1 cellular context compared by ENCODE assay signal in genomic region chr5:111859533-111860270, GRCh38.
A peak's percentile ranks its signal among the peaks of the same experiment; 100 is the strongest.
TF ChIP-seq lines count a peak whose summit lies in the region.

No MANE protein-coding gene starts in this region.

TF ChIP-seq in HEK293, 187 proteins besides CTCF, POLR2A, EP300 and RAD21 (continued from another document):
- TF ChIP-seq, protein P1, sequence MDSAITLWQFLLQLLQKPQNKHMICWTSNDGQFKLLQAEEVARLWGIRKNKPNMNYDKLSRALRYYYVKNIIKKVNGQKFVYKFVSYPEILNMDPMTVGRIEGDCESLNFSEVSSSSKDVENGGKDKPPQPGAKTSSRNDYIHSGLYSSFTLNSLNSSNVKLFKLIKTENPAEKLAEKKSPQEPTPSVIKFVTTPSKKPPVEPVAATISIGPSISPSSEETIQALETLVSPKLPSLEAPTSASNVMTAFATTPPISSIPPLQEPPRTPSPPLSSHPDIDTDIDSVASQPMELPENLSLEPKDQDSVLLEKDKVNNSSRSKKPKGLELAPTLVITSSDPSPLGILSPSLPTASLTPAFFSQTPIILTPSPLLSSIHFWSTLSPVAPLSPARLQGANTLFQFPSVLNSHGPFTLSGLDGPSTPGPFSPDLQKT (IDR thresholded peaks at IDR 0.05; ENCODE audit: borderline replicate concordance, low read depth, low read length), result no peak
- TF ChIP-seq ZNF24 (tag by site-specific recombination; IDR thresholded peaks at IDR 0.05), result 0 out of 2 replicates have a peak, but pooled peaks have one; percentile 23
- TF ChIP-seq KLF1 (tag by site-specific recombination; IDR thresholded peaks at IDR 0.05), result no peak
- TF ChIP-seq, protein P2, sequence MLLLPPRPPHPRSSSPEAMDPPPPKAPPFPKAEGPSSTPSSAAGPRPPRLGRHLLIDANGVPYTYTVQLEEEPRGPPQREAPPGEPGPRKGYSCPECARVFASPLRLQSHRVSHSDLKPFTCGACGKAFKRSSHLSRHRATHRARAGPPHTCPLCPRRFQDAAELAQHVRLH (tag by site-specific recombination; IDR thresholded peaks at IDR 0.05), result no peak
- TF ChIP-seq ZBTB6 (tag by site-specific recombination; IDR thresholded peaks at IDR 0.05), result no peak; the same call in 1 of the 2 replicates
- no peak for TF ChIP-seq ZNF473 (tag by site-specific recombination; IDR thresholded peaks at IDR 0.05)
- TF ChIP-seq WT1 (tag by site-specific recombination; IDR thresholded peaks at IDR 0.05), result no peak
- TF ChIP-seq SP3 (tag by site-specific recombination; IDR thresholded peaks at IDR 0.05), result no peak
- no peak for TF ChIP-seq ZNF571 (tag by site-specific recombination; IDR thresholded peaks at IDR 0.05)
- TF ChIP-seq ZNF558 (tag by site-specific recombination; IDR thresholded peaks at IDR 0.05), result no peak
- TF ChIP-seq ZNF248 (tag by site-specific recombination; IDR thresholded peaks at IDR 0.05), result no peak
- no peak for TF ChIP-seq GLI4 (tag by site-specific recombination; IDR thresholded peaks at IDR 0.05)
- TF ChIP-seq ZBTB21 (tag by site-specific recombination; IDR thresholded peaks at IDR 0.05), result peak; percentile 16; the same call in 1 of the 2 replicates
- TF ChIP-seq ZBTB1 (tag by site-specific recombination; IDR thresholded peaks at IDR 0.05), result no peak
- TF ChIP-seq ZBTB48 (tag by site-specific recombination; IDR thresholded peaks at IDR 0.05), result peak; percentile 86
